20 cellular contexts compared by ENCODE assay signal in the genomic region with DNA sequence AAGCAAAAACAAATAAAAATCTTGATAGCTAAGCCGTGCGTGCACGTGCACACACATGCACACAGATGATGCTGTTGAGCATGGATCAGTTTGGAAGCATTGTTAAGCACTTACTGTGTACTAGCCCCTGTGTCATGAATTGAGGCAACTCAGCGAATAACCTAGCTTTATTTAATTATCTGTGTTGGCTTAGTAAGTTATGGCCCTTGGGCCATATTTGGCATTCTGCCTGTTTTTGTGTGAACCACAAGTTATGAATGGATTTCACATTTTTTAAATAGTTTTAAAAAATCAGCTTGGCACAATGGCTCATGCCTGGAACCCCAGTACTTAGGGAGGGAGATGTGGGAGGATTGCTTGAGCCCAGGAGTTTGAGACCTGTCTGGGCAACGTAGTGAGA.
DNase-seq lines count a peak whose midpoint lies in the region; ATAC-seq and TF ChIP-seq lines count a peak whose summit lies in the region.
"Had no signal": no experiment of that assay in that cellular context is flagged by ENCODE, and none has a peak within 500 bp of the region (broad histone marks: within the 10 kb centered on the region; RNA-seq: fewer than 3 reads in every experiment).

No MANE protein-coding gene starts in this region.

- POLR2A ChIA-PET in activated CD4-positive, alpha-beta T cell treated with anti-CD3 and anti-CD28 coated beads for 36 hours (lab: Charles Lee), result no interaction called here

- H3K9me3 Mint-ChIP-seq in activated CD4-positive, alpha-beta T cell treated with anti-CD3 and anti-CD28 coated beads for 36 hours (ENCODE audit: low read depth), result no peaks in the 10 kb centered on the region
- H3K9me3 Mint-ChIP-seq: CD8-positive, alpha-beta memory T cell; immature natural killer cell; T-helper 2 cell treated with Interferon-gamma antibody and Interleukin-4, amounts not matched to agents 5 μg/mL and 100 μg/mL, for 36 hours had no signal

- no peak for ATAC-seq in activated CD4-positive, alpha-beta T cell treated with anti-CD3 and anti-CD28 coated beads for 36 hours
- no peak for ATAC-seq in GM21423 (IDR thresholded peaks at IDR 0.05; ENCODE audit: unreplicated experiment)
- ATAC-seq: heart right ventricle had no signal

- DNase-seq in GM03348 (ENCODE audit: low spot score), result peak; percentile 4
- DNase-seq in SJCRH30, result peak; percentile 68 to 69
- peak; percentile 2 for DNase-seq in dermis blood vessel endothelial cell
- peak; percentile 35 for DNase-seq in myocyte (ENCODE audit: low read depth)
- DNase-seq in suprapubic skin (ENCODE audit: low spot score in 2 of 2), result no peak
- no peak for DNase-seq in activated CD4-positive, alpha-beta T cell treated with anti-CD3 and anti-CD28 coated beads for 36 hours
- no peak for DNase-seq in T-helper 9 cell
- DNase-seq: activated CD4-positive, CD25-positive, alpha-beta regulatory T cell; CD8-positive, alpha-beta memory T cell; heart right ventricle; immature natural killer cell; Karpas-422; NCI-H1105; sigmoid colon; stimulated activated naive CD4-positive, alpha-beta T cell; transverse colon had no signal

- H3K9me3 ChIP-seq in SJCRH30 (replicated peaks), result no peaks in the 10 kb centered on the region
- no peaks in the 10 kb centered on the region for H3K9me3 ChIP-seq in suprapubic skin
- H3K9me3 ChIP-seq: heart right ventricle, sigmoid colon, transverse colon had no signal

- H3K36me3 ChIP-seq in SJCRH30 (no peaks in the 10 kb centered on the region), suprapubic skin (no peaks in the 10 kb centered on the region)
- H3K36me3 ChIP-seq: heart right ventricle, sigmoid colon, transverse colon had no signal

- TF ChIP-seq POLR2A in suprapubic skin (IDR thresholded peaks at IDR 0.05), result no peak

- H3K27me3 ChIP-seq in SJCRH30 (no peaks in the 10 kb centered on the region), suprapubic skin (no peaks in the 10 kb centered on the region)
- H3K27me3 ChIP-seq: sigmoid colon, transverse colon had no signal

- intact Hi-C loops in activated CD4-positive, alpha-beta T cell treated with anti-CD3 and anti-CD28 coated beads for 36 hours (cut with DNase I, micrococcal nuclease), result no loop called here

- CTCF ChIA-PET in activated CD4-positive, alpha-beta T cell treated with anti-CD3 and anti-CD28 coated beads for 36 hours (lab: Charles Lee), result interaction anchor here (0.9 kb wide), 1 partner anchor 23 kb away, joined by 3 read pairs; no protein-coding TSS in a partner anchor

- WGBS in suprapubic skin, result 60% methylated on average over 5 of the region's 5 CpGs

- peaks cover 57% of the 10 kb centered on the region for H3K4me1 ChIP-seq in SJCRH30
- no peaks in the 10 kb centered on the region for H3K4me1 ChIP-seq in suprapubic skin
- H3K4me1 ChIP-seq: heart right ventricle, sigmoid colon, transverse colon had no signal

- H3K4me1 Mint-ChIP-seq in activated CD4-positive, alpha-beta T cell treated with anti-CD3 and anti-CD28 coated beads for 36 hours, result no peaks in the 10 kb centered on the region
- H3K4me1 Mint-ChIP-seq: CD8-positive, alpha-beta memory T cell; immature natural killer cell had no signal

- no peak for TF ChIP-seq CTCF in suprapubic skin (IDR thresholded peaks at IDR 0.05)

- H3K27me3 Mint-ChIP-seq in activated CD4-positive, alpha-beta T cell treated with anti-CD3 and anti-CD28 coated beads for 36 hours, result no peaks in the 10 kb centered on the region
- H3K27me3 Mint-ChIP-seq: activated naive CD8-positive, alpha-beta T cell had no signal

- no peak overlapping the region for H3K27ac Mint-ChIP-seq in activated CD4-positive, alpha-beta T cell treated with anti-CD3 and anti-CD28 coated beads for 36 hours
- H3K27ac Mint-ChIP-seq: activated naive CD8-positive, alpha-beta T cell; CD8-positive, alpha-beta memory T cell; immature natural killer cell; T-helper 2 cell treated with Interferon-gamma antibody and Interleukin-4, amounts not matched to agents 5 μg/mL and 100 μg/mL, for 36 hours had no signal

- TF ChIP-seq EP300 in suprapubic skin (IDR thresholded peaks at IDR 0.05), result no peak

- no peaks in the 10 kb centered on the region for H3K36me3 Mint-ChIP-seq in activated CD4-positive, alpha-beta T cell treated with anti-CD3 and anti-CD28 coated beads for 36 hours (ENCODE audit: low read depth)
- H3K36me3 Mint-ChIP-seq: activated naive CD8-positive, alpha-beta T cell; CD8-positive, alpha-beta memory T cell; immature natural killer cell had no signal

- H3K27ac ChIP-seq in SJCRH30 (no peak overlapping the region), suprapubic skin (no peak overlapping the region)
- H3K27ac ChIP-seq: heart right ventricle, sigmoid colon, transverse colon had no signal

- H3K4me3 ChIP-seq in SJCRH30, result no peak overlapping the region
- H3K4me3 ChIP-seq in suprapubic skin, result no peak overlapping the region
- H3K4me3 ChIP-seq: heart right ventricle, lung, sigmoid colon, transverse colon had no signal

- H3K4me3 Mint-ChIP-seq in activated CD4-positive, alpha-beta T cell treated with anti-CD3 and anti-CD28 coated beads for 36 hours, result no peak overlapping the region
- H3K4me3 Mint-ChIP-seq: activated naive CD8-positive, alpha-beta T cell; CD8-positive, alpha-beta memory T cell; immature natural killer cell; T-helper 2 cell treated with Interferon-gamma antibody and Interleukin-4, amounts not matched to agents 5 μg/mL and 100 μg/mL, for 36 hours had no signal

Comparison
In these comparisons a context has a peak if more than half of its experiments do, and no peak if none do; other contexts are left out.
1. DNase-seq: peak in GM03348 (single experiment), SJCRH30 (2 of 2), dermis blood vessel endothelial cell (single experiment) and myocyte (single experiment); none in suprapubic skin (0 of 2), activated CD4-positive, alpha-beta T cell treated with anti-CD3 and anti-CD28 coated beads for 36 hours (single experiment) and T-helper 9 cell (single experiment).